20 cellular contexts compared by ENCODE assay signal in genomic region chr2:28373854-28374253, GRCh38.
"Had no signal": no experiment of that assay in that cellular context is flagged by ENCODE, and none has a peak within 500 bp of the region (broad histone marks: within the 10 kb centered on the region; RNA-seq: fewer than 3 reads in every experiment).

No MANE protein-coding gene starts in this region.

- H3K9me3 ChIP-seq: left ventricle myocardium inferior, ovary, right atrium auricular region, tibial nerve, uterus had no signal

- ATAC-seq: natural killer cell; sciatic nerve; stimulated activated naive B cell treated with anti-CD40 and anti-IgM and Interleukin-4, amounts not matched to agents 10 μg/mL and 1 μg/mL and 100 μg/mL, for 72 hours had no signal

- H3K4me1 ChIP-seq: left ventricle myocardium inferior, right atrium auricular region, tibial nerve, uterus had no signal

- H3K27ac ChIP-seq: left ventricle myocardium inferior, ovary, right atrium auricular region, skin epidermis, tibial nerve, uterus had no signal

- DNase-seq: hypothalamus; islet precursor cell; left ventricle myocardium inferior; mesendoderm; naive B cell; natural killer cell; nephron progenitor cell; ovary; stimulated activated CD4-positive, alpha-beta T cell treated with anti-CD3 and anti-CD28 coated beads, Interleukin-12 subunit alpha, Interleukin-12 subunit beta, amount 100 ng/mL, for 4 hours; stimulated activated CD4-positive, alpha-beta T cell treated with anti-CD3 and anti-CD28 coated beads, Interleukin-15, amount 100 ng/mL, for 24 hours; stimulated activated CD4-positive, alpha-beta T cell treated with anti-CD3 and anti-CD28 coated beads, Interleukin-2, amount 100 ng/mL, for 24 hours; stimulated activated CD4-positive, alpha-beta T cell treated with anti-CD3 and anti-CD28 coated beads, Interleukin-4, amount 100 ng/mL, for 1 hour; stimulated activated naive B cell treated with anti-CD40 and anti-IgM and Interleukin-4, amounts not matched to agents 10 μg/mL and 1 μg/mL and 100 μg/mL, for 72 hours; substantia nigra; uterus had no signal

- H3K4me3 ChIP-seq: left ventricle myocardium inferior, lung, ovary, right atrium auricular region, skin epidermis, tibial nerve, uterus had no signal

- H3K36me3 ChIP-seq: left ventricle myocardium inferior, ovary, right atrium auricular region, tibial nerve, uterus had no signal

- H3K27me3 ChIP-seq: ovary, right atrium auricular region, tibial nerve, uterus had no signal
